ENCODE assay signal across 8 cellular contexts in the genomic region with DNA sequence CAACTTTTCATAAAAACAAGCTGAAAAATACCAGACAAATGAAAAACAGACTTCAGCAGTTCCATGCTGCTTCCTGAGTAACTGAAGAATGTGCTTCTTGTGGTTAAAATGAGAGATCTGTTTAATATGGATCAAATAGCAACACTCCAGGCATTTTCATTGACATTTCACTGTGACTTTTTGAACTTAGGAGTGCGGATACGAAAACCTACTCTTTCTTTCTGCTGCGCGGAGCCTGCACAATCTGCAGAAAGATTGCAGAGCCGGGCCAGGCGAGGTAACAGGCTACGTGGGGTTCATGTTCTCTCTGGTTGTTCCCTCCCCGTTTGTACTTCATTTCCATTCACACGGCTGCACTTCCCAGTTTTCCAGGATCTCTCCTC. TPM values are rescaled to one million over a fixed set of nuclear protein-coding genes. Genes with fewer than 3 reads are reported as not detected.
DNase-seq lines count a peak whose midpoint lies in the region; ATAC-seq lines count a peak whose summit lies in the region.

No MANE protein-coding gene starts in this region.

- H3K9me3 ChIP-seq in mononuclear cell (ENCODE audit: low read depth, low read length), result no peaks in the 10 kb centered on the region

- no peaks in the 10 kb centered on the region for H3K27me3 ChIP-seq in mononuclear cell (ENCODE audit: insufficient read depth, low read length)

- no peak for ATAC-seq in GM18519 (IDR thresholded peaks at IDR 0.05; ENCODE audit: low FRiP score, unreplicated experiment)
- no peak for ATAC-seq in GM19035 (IDR thresholded peaks at IDR 0.05; ENCODE audit: unreplicated experiment)

- H3K4me3 ChIP-seq in mononuclear cell (ENCODE audit: low read length), result peak overlapping the region; percentile 94

- intact Hi-C loops in posterior vena cava (cut with DNase I), result loop anchor here (5.0 kb wide), 3 partner anchors 101 to 311 kb away; no protein-coding TSS in a partner anchor

- DNase-seq in NCI-H2107 treated with DMSO at 0.1 percent for 48 hours (lab: John Stamatoyannopoulos, UW; ENCODE audit: unreplicated experiment) (peak; percentile 20), NCI-H2107 (lab: John Stamatoyannopoulos, UW) (no peak), NCI-H69 (lab: John Stamatoyannopoulos, UW) (peak; percentile 65), dedifferentiated amniotic fluid mesenchymal stem cell (ENCODE audit: extremely low spot score) (peak; percentile 65), posterior vena cava (ENCODE audit: low spot score) (no peak)

- peaks cover 39% of the 10 kb centered on the region for H3K4me1 ChIP-seq in mononuclear cell (ENCODE audit: insufficient read depth, low read length)

RNA-seq across cellular contexts. Expression of gene PITPNC1, which starts 0.6 kb away (rescaled TPM):
- total RNA-seq in mononuclear cell (52.8 TPM), posterior vena cava (10 to 100 TPM; 22.3 to 24.3 TPM)

RNA-seq across cellular contexts. Expression of gene PSMD12, which starts 10.1 kb away (rescaled TPM):
- total RNA-seq in mononuclear cell (40.3 TPM), posterior vena cava (10 to 100 TPM; 43.5 to 63.0 TPM)

Comparison
In these comparisons a context has a peak if more than half of its experiments do, and no peak if none do; other contexts are left out.
1. DNase-seq: peak in NCI-H2107 treated with DMSO at 0.1 percent for 48 hours (single experiment), NCI-H69 (single experiment) and dedifferentiated amniotic fluid mesenchymal stem cell (single experiment); none in NCI-H2107 (single experiment) and posterior vena cava (single experiment).